ENCODE assay signal across 1 cellular context in the genomic region with DNA sequence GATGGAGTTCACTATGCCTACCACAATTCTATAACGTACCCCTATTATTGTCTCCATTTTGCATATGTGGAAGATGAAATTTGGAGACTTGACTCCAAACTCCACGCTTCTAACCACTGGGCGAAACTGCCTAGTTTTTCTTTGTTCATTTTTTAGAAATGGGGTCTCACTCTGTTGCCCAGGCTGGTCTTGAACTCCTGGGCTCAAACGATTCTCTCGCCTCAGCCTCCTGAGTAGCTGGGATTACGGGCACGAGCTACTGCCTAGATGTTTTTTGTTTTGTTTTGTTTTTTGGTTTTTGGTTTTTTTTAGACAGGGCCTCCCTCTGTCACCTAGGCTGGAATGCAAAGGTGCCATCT.
TF ChIP-seq lines count a peak whose summit lies in the region.

No MANE protein-coding gene starts in this region.

TF ChIP-seq in IMR-90, 13 proteins besides CTCF, POLR2A, EP300 and RAD21 (continued from another document):
- TF ChIP-seq CHD1 (IDR thresholded peaks at IDR 0.05; ENCODE audit: low read depth, low read length) = no peak
- no peak for TF ChIP-seq RFX5 (IDR thresholded peaks at IDR 0.05; ENCODE audit: low read depth, low read length)
- TF ChIP-seq MAFK (IDR thresholded peaks at IDR 0.05; ENCODE audit: low read depth, low read length) = no peak
- TF ChIP-seq RCOR1 (IDR thresholded peaks at IDR 0.05; ENCODE audit: insufficient replicate concordance, low read length) = no peak
- TF ChIP-seq MXI1 (IDR thresholded peaks at IDR 0.05; ENCODE audit: borderline replicate concordance, low read depth, low read length) = no peak
